ENCODE assay signal across 13 cellular contexts in the genomic region with DNA sequence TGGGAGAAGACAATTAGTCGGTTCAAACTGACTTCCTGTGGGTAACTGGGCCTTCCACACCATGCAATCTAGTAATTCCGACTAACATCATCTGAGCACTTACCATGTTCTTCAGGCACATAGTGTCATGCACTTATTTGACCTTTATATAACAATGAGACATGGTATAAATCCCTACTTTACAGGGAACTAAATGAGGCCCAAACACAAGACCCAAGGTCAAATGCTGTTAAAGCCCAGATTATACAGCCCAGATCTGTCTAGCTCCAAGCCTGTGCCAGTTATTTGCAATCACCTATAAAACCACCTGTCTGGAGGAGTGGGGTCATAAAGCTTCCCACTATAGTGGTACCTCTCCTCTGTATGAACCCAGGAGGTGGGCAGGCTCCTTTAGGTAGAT.
"Had no signal": no experiment of that assay in that cellular context is flagged by ENCODE, and none has a peak within 500 bp of the region (broad histone marks: within the 10 kb centered on the region; RNA-seq: fewer than 3 reads in every experiment).

No MANE protein-coding gene starts in this region.

- H3K4me3 ChIP-seq: right atrium auricular region, skin epidermis, tibial artery, uterus had no signal

- H3K4me3 Mint-ChIP-seq: brain had no signal

- H3K36me3 ChIP-seq: right atrium auricular region, tibial artery, uterus had no signal

- H3K27me3 ChIP-seq: right atrium auricular region, tibial artery, uterus had no signal

- H3K27ac Mint-ChIP-seq: activated T-helper 2 cell treated with anti-CD3 and anti-CD28 coated beads, Interferon-gamma antibody, Interleukin-2, Interleukin-4, amounts not matched to agents 10 μg/mL and 5 μg/mL and 100 μg/mL, durations not matched to agents 14 hours and 24 hours and 36 hours had no signal

- H3K27me3 Mint-ChIP-seq: brain had no signal

- H3K27ac ChIP-seq: parathyroid adenoma, right atrium auricular region, skin epidermis, tibial artery, uterus, VCaP had no signal

- H3K4me1 ChIP-seq: parathyroid adenoma, uterus had no signal

- DNase-seq: activated naive CD4-positive, alpha-beta T cell treated with anti-CD3 and anti-CD28 coated beads, Interleukin-2, amount 50 U/mL, for 16 hours; amygdala; erythroblast; glutamatergic neuron; stimulated activated CD4-positive, alpha-beta T cell treated with anti-CD3 and anti-CD28 coated beads, Interleukin-4, amount 100 ng/mL, for 4 hours; tibial artery; uterus had no signal

- H3K9me3 ChIP-seq: right atrium auricular region, tibial artery, uterus had no signal

- H3K9ac ChIP-seq: parathyroid adenoma had no signal

- H2AFZ ChIP-seq: parathyroid adenoma had no signal
